In the genomic region with DNA sequence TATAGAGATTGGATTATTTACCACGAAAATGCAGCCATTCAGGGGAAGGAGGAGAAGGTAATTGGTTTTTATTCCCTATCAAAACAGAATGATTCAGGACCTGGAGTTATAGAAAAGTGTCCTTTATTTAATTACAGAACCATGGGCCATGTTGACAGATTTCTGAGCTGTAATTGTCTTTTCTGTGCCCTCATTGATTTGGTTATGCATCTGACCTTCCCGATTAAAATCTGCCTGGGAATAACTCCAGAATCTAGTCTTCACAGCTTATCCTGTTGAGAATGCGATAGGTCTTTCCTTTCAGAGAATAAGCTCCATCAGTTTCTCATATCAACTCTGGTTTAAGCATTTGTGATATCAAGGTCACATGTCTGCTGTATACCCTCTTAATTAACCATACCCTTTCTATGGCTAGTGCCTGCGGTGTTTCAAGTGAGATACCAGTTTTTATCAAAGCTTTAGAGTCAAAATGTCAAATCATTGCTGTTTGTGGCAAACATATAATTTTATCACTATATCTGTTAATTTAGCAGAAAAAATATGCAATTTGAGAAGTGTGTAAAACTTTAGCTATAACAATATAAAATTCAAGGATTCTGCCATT, we compare ENCODE assay signal across 27 cellular contexts. TPM values are rescaled to one million over a fixed set of nuclear protein-coding genes. Genes with fewer than 3 reads are reported as not detected.
"Had no signal": no experiment of that assay in that cellular context is flagged by ENCODE, and none has a peak within 500 bp of the region (broad histone marks: within the 10 kb centered on the region; RNA-seq: fewer than 3 reads in every experiment).

No MANE protein-coding gene starts in this region.

- H3K9me3 Mint-ChIP-seq: activated B cell treated with CpG ODN at 0.5 μM for 24 hours; activated CD4-positive, alpha-beta memory T cell treated with anti-CD3 and anti-CD28 coated beads for 36 hours; activated CD4-positive, alpha-beta T cell treated with anti-CD3 and anti-CD28 coated beads, Interleukin-2, amount 10 ng/mL, durations not matched to agents 24 days and 14 days; activated naive CD4-positive, alpha-beta T cell treated with anti-CD3 and anti-CD28 coated beads, Interleukin-2, amount 50 U/mL, for 24 hours; activated T-helper 17 cell treated with anti-CD3 and anti-CD28 coated beads, Interleukin-2, amount 50 U/mL, for 72 hours; T-helper 1 cell treated with Interleukin-12 subunit alpha and Interleukin-12 subunit beta and Interleukin-4 antibody, amounts not matched to agents 30 μg/mL and 1 μg/mL, for 36 hours had no signal

- H3K27ac Mint-ChIP-seq: activated B cell treated with CpG ODN at 0.5 μM for 24 hours; activated CD4-positive, alpha-beta memory T cell treated with anti-CD3 and anti-CD28 coated beads for 36 hours; activated CD4-positive, alpha-beta T cell treated with anti-CD3 and anti-CD28 coated beads, Interleukin-2, amount 10 ng/mL, durations not matched to agents 24 days and 14 days; activated naive CD4-positive, alpha-beta T cell treated with anti-CD3 and anti-CD28 coated beads, Interleukin-2, amount 50 U/mL, for 24 hours; activated T-helper 17 cell treated with anti-CD3 and anti-CD28 coated beads, Interleukin-2, amount 50 U/mL, for 72 hours; IgD-negative memory B cell; T-helper 1 cell treated with Interleukin-12 subunit alpha and Interleukin-12 subunit beta and Interleukin-4 antibody, amounts not matched to agents 30 μg/mL and 1 μg/mL, for 36 hours had no signal

- H3K27me3 Mint-ChIP-seq: activated B cell treated with CpG ODN at 0.5 μM for 24 hours; activated CD4-positive, alpha-beta T cell treated with anti-CD3 and anti-CD28 coated beads, Interleukin-2, amount 10 ng/mL, durations not matched to agents 24 days and 14 days; activated T-helper 17 cell treated with anti-CD3 and anti-CD28 coated beads, Interleukin-2, amount 50 U/mL, for 72 hours; IgD-negative memory B cell had no signal

- H3K36me3 ChIP-seq: brain microvascular endothelial cell, cardiac muscle cell had no signal

- H3K36me3 Mint-ChIP-seq: activated CD4-positive, alpha-beta memory T cell treated with anti-CD3 and anti-CD28 coated beads for 36 hours; activated naive CD4-positive, alpha-beta T cell treated with anti-CD3 and anti-CD28 coated beads, Interleukin-2, amount 50 U/mL, for 24 hours; IgD-negative memory B cell had no signal

- H3K27me3 ChIP-seq: brain microvascular endothelial cell, cardiac muscle cell had no signal

- H3K4me1 Mint-ChIP-seq: activated B cell treated with CpG ODN at 0.5 μM for 24 hours; activated CD4-positive, alpha-beta T cell treated with anti-CD3 and anti-CD28 coated beads, Interleukin-2, amount 10 ng/mL, durations not matched to agents 24 days and 14 days; activated naive CD4-positive, alpha-beta T cell treated with anti-CD3 and anti-CD28 coated beads, Interleukin-2, amount 50 U/mL, for 24 hours; activated T-helper 17 cell treated with anti-CD3 and anti-CD28 coated beads, Interleukin-2, amount 50 U/mL, for 72 hours; IgD-negative memory B cell had no signal

- H3K4me3 ChIP-seq: cardiac muscle cell, SK-N-MC had no signal

- FAIRE-seq: astrocyte had no signal

- DNase-seq: activated B cell treated with CpG ODN at 0.5 μM for 24 hours; activated CD4-positive, alpha-beta memory T cell treated with anti-CD3 and anti-CD28 coated beads for 36 hours; activated CD4-positive, alpha-beta T cell treated with anti-CD3 and anti-CD28 coated beads for 1 hour; activated CD4-positive, alpha-beta T cell treated with anti-CD3 and anti-CD28 coated beads, Interleukin-2, amount 10 ng/mL, durations not matched to agents 24 days and 14 days; activated CD8-positive, alpha-beta memory T cell treated with anti-CD3 and anti-CD28 coated beads for 24 hours; activated gamma-delta T cell treated with Interleukin-2 at 50 U/mL for 16 hours; activated T-cell treated with anti-CD3 and anti-CD28 coated beads, Interleukin-2, amount 50 U/mL, for 48 hours; amniotic stem cell; KG1; NCI-H1092; NCI-H1930; NCI-H2107; NCI-H2171 treated with DMSO at 0.1 percent for 48 hours; NCI-H345; NCI-H510A; NCI-H526 treated with DMSO at 0.1 percent for 48 hours; SIG-M5; SW 1271; T-helper 9 cell had no signal

- ATAC-seq: activated T-helper 17 cell treated with anti-CD3 and anti-CD28 coated beads, Interleukin-2, amount 50 U/mL, for 72 hours had no signal

- H3K4me3 Mint-ChIP-seq: activated B cell treated with CpG ODN at 0.5 μM for 24 hours; activated CD4-positive, alpha-beta memory T cell treated with anti-CD3 and anti-CD28 coated beads for 36 hours; activated CD4-positive, alpha-beta T cell treated with anti-CD3 and anti-CD28 coated beads, Interleukin-2, amount 10 ng/mL, durations not matched to agents 24 days and 14 days; activated naive CD4-positive, alpha-beta T cell treated with anti-CD3 and anti-CD28 coated beads, Interleukin-2, amount 50 U/mL, for 24 hours; activated T-helper 17 cell treated with anti-CD3 and anti-CD28 coated beads, Interleukin-2, amount 50 U/mL, for 72 hours; IgD-negative memory B cell; T-helper 1 cell treated with Interleukin-12 subunit alpha and Interleukin-12 subunit beta and Interleukin-4 antibody, amounts not matched to agents 30 μg/mL and 1 μg/mL, for 36 hours had no signal

- H3K27ac ChIP-seq: brain microvascular endothelial cell, cardiac muscle cell, SK-N-MC had no signal

RNA-seq across cellular contexts. Expression of a gene that starts 37.2 kb away (rescaled TPM):
- polyA plus RNA-seq: IgD-negative memory B cell had no signal
